17 cellular contexts compared by ENCODE assay signal in genomic region chr15:101386006-101386405, GRCh38.
DNase-seq lines count a peak whose midpoint lies in the region; ATAC-seq, FAIRE-seq and TF ChIP-seq lines count a peak whose summit lies in the region.
"Had no signal": no experiment of that assay in that cellular context is flagged by ENCODE, and none has a peak within 500 bp of the region (broad histone marks: within the 10 kb centered on the region; RNA-seq: fewer than 3 reads in every experiment).

No MANE protein-coding gene starts in this region.

- no peak for DNase-seq in Right ventricle myocardium superior
- DNase-seq in heart right ventricle: no peak
- peak; percentile 43 for DNase-seq in kidney
- no peak for DNase-seq in neuronal stem cell (ENCODE audit: low spot score)
- peak; percentile 42 for DNase-seq in upper lobe of right lung
- DNase-seq in colonic mucosa: no peak
- DNase-seq in C1 segment of cervical spinal cord (lab: John Stamatoyannopoulos, UW): no peak
- DNase-seq: 8988T; Calu3; CD8-positive, alpha-beta T cell; DMS79 treated with DMSO at 0.1 percent for 48 hours; GF-D8; HCEC 1CT; HFFc6 had no signal

- H3K14ac ChIP-seq in neuronal stem cell (ENCODE audit: low read length): no peak overlapping the region

- H3K9me3 ChIP-seq in heart right ventricle (no peaks in the 10 kb centered on the region), kidney (ENCODE audit: control insufficient read depth in 1 of 2, low read length in 2 of 2) (no peaks in the 10 kb centered on the region), neuronal stem cell (replicated peaks in 1 of 2; ENCODE audit: control insufficient read depth in 2 of 2, insufficient read depth in 1 of 2, low read depth in 1 of 2, low read length in 2 of 2) (no peaks in the 10 kb centered on the region), upper lobe of right lung (no peaks in the 10 kb centered on the region), colonic mucosa (no peaks in the 10 kb centered on the region)
- H3K9me3 ChIP-seq: BLaER1 had no signal

- TF ChIP-seq CTCF in heart right ventricle (IDR thresholded peaks at IDR 0.05): no peak
- TF ChIP-seq CTCF in kidney (IDR thresholded peaks at IDR 0.05; ENCODE audit: borderline replicate concordance, extremely low read depth, insufficient read depth): no peak
- TF ChIP-seq CTCF in upper lobe of right lung (IDR thresholded peaks at IDR 0.05): no peak
- TF ChIP-seq CTCF in colonic mucosa (IDR thresholded peaks at IDR 0.05): no peak

- peak; percentile 11 for ATAC-seq in Right ventricle myocardium superior (ENCODE audit: poor library complexity)
- no peak for ATAC-seq in heart right ventricle
- ATAC-seq in upper lobe of right lung: no peak
- ATAC-seq: CD8-positive, alpha-beta T cell; GM23338 had no signal

- no peak overlapping the region for H2BK5ac ChIP-seq in neuronal stem cell (ENCODE audit: low read length)

- H4K91ac ChIP-seq in neuronal stem cell (ENCODE audit: low read depth, low read length, poor library complexity): no peak overlapping the region

- no peaks in the 10 kb centered on the region for H3K4me1 ChIP-seq in heart right ventricle
- H3K4me1 ChIP-seq in kidney (ENCODE audit: control insufficient read depth in 1 of 2, insufficient read depth in 1 of 2, low read depth in 1 of 2, low read length in 2 of 2): peaks cover 0 to 3% of the 10 kb centered on the region in 2 donors
- H3K4me1 ChIP-seq in neuronal stem cell (ENCODE audit: control insufficient read depth in 2 of 2, insufficient read depth in 1 of 2, low read depth in 1 of 2, low read length in 2 of 2): peaks cover 0 to 2% of the 10 kb centered on the region in 2 donors
- H3K4me1 ChIP-seq in upper lobe of right lung: no peaks in the 10 kb centered on the region
- H3K4me1 ChIP-seq in colonic mucosa: no peaks in the 10 kb centered on the region

- no peak for FAIRE-seq in kidney (lab: Jason Lieb, UNC)
- FAIRE-seq: H54 had no signal

- H3K36me3 ChIP-seq in heart right ventricle (peaks cover 0 to 52% (median 0%) of the 10 kb centered on the region in 9 donors), kidney (ENCODE audit: control insufficient read depth in 1 of 2, insufficient read depth in 2 of 2, low read length in 2 of 2) (no peaks in the 10 kb centered on the region), neuronal stem cell (replicated peaks in 1 of 2; ENCODE audit: control insufficient read depth in 2 of 2, insufficient read depth in 2 of 2, low read length in 2 of 2) (peaks cover 0 to 41% of the 10 kb centered on the region in 2 donors), upper lobe of right lung (no peaks in the 10 kb centered on the region), colonic mucosa (no peaks in the 10 kb centered on the region)

- H3K27me3 ChIP-seq in heart right ventricle: no peaks in the 10 kb centered on the region
- no peaks in the 10 kb centered on the region for H3K27me3 ChIP-seq in neuronal stem cell (ENCODE audit: control insufficient read depth in 3 of 3, insufficient read depth in 3 of 3, low read depth in 1 of 3, low read length in 3 of 3)
- H3K27me3 ChIP-seq in upper lobe of right lung: no peaks in the 10 kb centered on the region
- no peaks in the 10 kb centered on the region for H3K27me3 ChIP-seq in colonic mucosa
- H3K27me3 ChIP-seq: BLaER1 had no signal

- no peak overlapping the region for H3K4ac ChIP-seq in neuronal stem cell (ENCODE audit: low read length)

- peak overlapping the region; percentile 66 for H2AK5ac ChIP-seq in neuronal stem cell (ENCODE audit: low read depth, low read length)

- no peak overlapping the region for H3K23ac ChIP-seq in neuronal stem cell (ENCODE audit: low read depth, low read length, poor library complexity)

- H3K9ac ChIP-seq in kidney (ENCODE audit: low read length in 2 of 2): no peak overlapping the region
- no peak overlapping the region for H3K9ac ChIP-seq in neuronal stem cell (ENCODE audit: low read depth, low read length, poor library complexity)
- no peak overlapping the region for H3K9ac ChIP-seq in colonic mucosa (ENCODE audit: low read depth in 2 of 2, low read length in 2 of 2)
- H3K9ac ChIP-seq: BLaER1 had no signal

- H2AFZ ChIP-seq in neuronal stem cell (ENCODE audit: low read length): no peak overlapping the region
- H2AFZ ChIP-seq: GM23338 had no signal

- H3K27ac ChIP-seq in heart right ventricle (no peak overlapping the region), kidney (ENCODE audit: low read depth in 2 of 2, low read length in 2 of 2) (no peak overlapping the region), neuronal stem cell (replicated peaks; ENCODE audit: low read length) (no peak overlapping the region), upper lobe of right lung (no peak overlapping the region), colonic mucosa (no peak overlapping the region)
- H3K27ac ChIP-seq: BLaER1 had no signal

- no peak overlapping the region for H4K8ac ChIP-seq in neuronal stem cell (ENCODE audit: low read depth, low read length)

- H3K4me3 ChIP-seq in heart right ventricle (no peak overlapping the region), kidney (ENCODE audit: low read length in 2 of 2) (no peak overlapping the region), neuronal stem cell (ENCODE audit: low read length in 2 of 2) (no peak overlapping the region), upper lobe of right lung (no peak overlapping the region), colonic mucosa (no peak overlapping the region)
- H3K4me3 ChIP-seq: BLaER1, GM23338 had no signal

- no peaks in the 10 kb centered on the region for H3K79me1 ChIP-seq in neuronal stem cell (ENCODE audit: low read depth, low read length)

- no peak overlapping the region for H2BK120ac ChIP-seq in neuronal stem cell (ENCODE audit: low read depth, low read length)

- 95 to 96% methylated on average over 18 of the region's 18 CpGs for WGBS in heart right ventricle, 2 donors
- WGBS in neuronal stem cell (ENCODE audit: extremely low coverage in 2 of 2, insufficient read length in 2 of 2, insufficient replicate concordance in 1 of 2), 2 donors: no CpG with 5 or more reads among the region's 18 CpGs

- no peak overlapping the region for H2BK15ac ChIP-seq in neuronal stem cell (ENCODE audit: low read length)

- H3K18ac ChIP-seq in neuronal stem cell (ENCODE audit: low read length): peak overlapping the region; percentile 25

- H2BK12ac ChIP-seq in neuronal stem cell (ENCODE audit: low read length): no peak overlapping the region

- H3K4me2 ChIP-seq in neuronal stem cell (ENCODE audit: insufficient read depth, low read length, poor library complexity, severe bottlenecking): no peak overlapping the region
- H3K4me2 ChIP-seq: BLaER1, GM23338 had no signal

- intact Hi-C loops in Right ventricle myocardium superior (cut with DNase I): no loop called here
- intact Hi-C loops in heart right ventricle (cut with DNase I): no loop called here
- intact Hi-C loops in kidney (cut with DNase I): no loop called here
- intact Hi-C loops in upper lobe of right lung (cut with DNase I): no loop called here
- intact Hi-C loops in colonic mucosa (cut with DNase I): no loop called here

Comparison
In these comparisons a context has a peak if more than half of its experiments do, and no peak if none do; other contexts are left out.
1. DNase-seq: peak in kidney (single experiment) and upper lobe of right lung (single experiment); none in Right ventricle myocardium superior (single experiment), heart right ventricle (0 of 2), neuronal stem cell (single experiment), colonic mucosa (single experiment) and C1 segment of cervical spinal cord (0 of 14).